1 cellular context compared by ENCODE assay signal in the genomic region with DNA sequence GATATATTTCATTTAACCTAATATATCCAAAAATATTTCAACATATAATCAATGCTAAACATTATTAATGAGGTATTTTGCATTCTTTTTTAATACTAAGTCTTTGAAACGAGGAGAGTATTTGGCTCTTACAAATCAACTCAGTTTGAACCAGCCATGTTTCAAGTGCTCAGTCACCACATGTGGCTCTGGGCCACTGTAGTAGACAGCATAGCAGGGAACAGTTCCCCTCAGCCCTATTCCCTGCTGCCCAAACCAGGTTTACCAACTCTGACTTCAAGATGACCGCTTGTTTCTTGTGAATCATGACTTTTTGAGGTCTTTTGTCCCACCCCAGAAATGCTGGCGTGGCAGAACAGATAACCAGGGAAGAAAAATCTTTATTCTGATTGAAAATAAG.
TF ChIP-seq lines count a peak whose summit lies in the region.

No MANE protein-coding gene starts in this region.

TF ChIP-seq in IMR-90, 13 proteins besides CTCF, POLR2A, EP300 and RAD21:
- TF ChIP-seq BHLHE40 (IDR thresholded peaks at IDR 0.05; ENCODE audit: low read depth, low read length) (no peak), MAFK (IDR thresholded peaks at IDR 0.05; ENCODE audit: low read depth, low read length) (no peak)
